ENCODE assay signal across 23 cellular contexts in genomic region chr15:49888727-49889126, GRCh38.
A peak's percentile ranks its signal among the peaks of the same experiment; 100 is the strongest.
DNase-seq lines count a peak whose midpoint lies in the region; ATAC-seq and TF ChIP-seq lines count a peak whose summit lies in the region.
"Had no signal": no experiment of that assay in that cellular context is flagged by ENCODE, and none has a peak within 500 bp of the region (broad histone marks: within the 10 kb centered on the region; RNA-seq: fewer than 3 reads in every experiment).

No MANE protein-coding gene starts in this region.

- H3K9ac ChIP-seq in SK-N-SH, result no peak overlapping the region

- H3K4me2 ChIP-seq in SK-N-SH, result no peak overlapping the region

- H3K4me1 ChIP-seq in SK-N-SH (ENCODE audit: control insufficient read depth in 1 of 2, insufficient read depth in 2 of 2, low read depth in 1 of 2, low read length in 1 of 2) (peaks cover 0 to 15% of the 10 kb centered on the region in 2 experiments; a peak in 2 of 4 replicates), uterus (peaks cover 0 to 11% of the 10 kb centered on the region in 2 donors)

- ATAC-seq in SK-N-SH treated with all-trans-retinoic acid at 6 μM for 48 hours, result no peak
- peak; percentile 47 for ATAC-seq in sciatic nerve
- ATAC-seq in GM18868 (IDR thresholded peaks at IDR 0.05; ENCODE audit: unreplicated experiment), result no peak
- ATAC-seq in GM21360 (IDR thresholded peaks at IDR 0.05; ENCODE audit: unreplicated experiment), result no peak
- ATAC-seq in GM19324 (IDR thresholded peaks at IDR 0.05; ENCODE audit: low FRiP score, unreplicated experiment), result no peak
- ATAC-seq: HCT116 had no signal

- POLR2A ChIA-PET in SK-N-SH (lab: Yijun Ruan, JAX), result interaction anchor here (1.0 kb wide), 1 partner anchor 115 kb away, joined by 3 read pairs; no protein-coding TSS in a partner anchor

- H3K27me3 ChIP-seq in SK-N-SH (ENCODE audit: insufficient read depth) (no peaks in the 10 kb centered on the region), uterus (no peaks in the 10 kb centered on the region)

- H3K79me2 ChIP-seq in SK-N-SH (ENCODE audit: insufficient read depth), result no peaks in the 10 kb centered on the region

- no peak for TF ChIP-seq POLR2A in uterus (IDR thresholded peaks at IDR 0.05)

- H3K27ac ChIP-seq in SK-N-SH (ENCODE audit: low read depth in 2 of 2, low read length in 1 of 2) (peak overlapping the region in 1 of 2 experiments; percentile 83; a peak in 2 of 4 replicates), uterus (peak overlapping the region; percentile 87 to 88)
- H3K27ac ChIP-seq: 22Rv1, HL-60 had no signal

- intact Hi-C loops in sciatic nerve (cut with DNase I) (no loop called here), uterus (cut with DNase I; ENCODE audit: low total_unique reads) (no loop called here)

- H4K20me1 ChIP-seq in SK-N-SH (ENCODE audit: insufficient read depth), result no peaks in the 10 kb centered on the region

- no peaks in the 10 kb centered on the region for H3K9me2 ChIP-seq in SK-N-SH

- H3K36me3 ChIP-seq in SK-N-SH (replicated peaks in 1 of 2; ENCODE audit: control insufficient read depth in 1 of 2, insufficient read depth in 2 of 2, low read length in 1 of 2) (no peaks in the 10 kb centered on the region), uterus (no peaks in the 10 kb centered on the region)

- DNase-seq in SK-N-SH (peak; percentile 18), foreskin fibroblast (peak; percentile 18 to 27), sciatic nerve (ENCODE audit: low spot score) (no peak), uterus (no peak)
- DNase-seq: DMS153, DND-41, NCI-H1048, NCI-H1417 treated with DMSO at 0.1 percent for 48 hours, NCI-H1694 treated with DMSO at 0.1 percent for 48 hours, NCI-H2081 treated with DMSO at 0.1 percent for 48 hours, NCI-H2171, NCI-H226, NCI-H510A, NCI-H69, RPMI8226, SHP77 had no signal

- H3F3A ChIP-seq in SK-N-SH (replicated peaks; ENCODE audit: insufficient read depth), result no peaks in the 10 kb centered on the region

- H3K9me3 ChIP-seq in SK-N-SH, result no peaks in the 10 kb centered on the region
- H3K9me3 ChIP-seq in uterus, result no peaks in the 10 kb centered on the region

- H2AFZ ChIP-seq in SK-N-SH (ENCODE audit: low read depth), result no peak overlapping the region

- peak in 1 of 2 experiments; percentile 9; a peak in 1 of 4 replicates for TF ChIP-seq EP300 in SK-N-SH (IDR thresholded peaks at IDR 0.05; ENCODE audit: borderline replicate concordance in 1 of 2, low read depth in 1 of 2, low read length in 1 of 2)

- TF ChIP-seq CTCF in SK-N-SH (IDR thresholded peaks at IDR 0.05) (no peak), foreskin fibroblast (IDR thresholded peaks at IDR 0.05; ENCODE audit: low read depth, low read length) (no peak), uterus (IDR thresholded peaks at IDR 0.05) (no peak)

- peak; percentile 4; the same call in 1 of the 2 replicates for TF ChIP-seq RAD21 in SK-N-SH (IDR thresholded peaks at IDR 0.05; ENCODE audit: low read length)

- H3K4me3 ChIP-seq in SK-N-SH (ENCODE audit: low read depth in 2 of 2, low read length in 1 of 2) (no peak overlapping the region), foreskin fibroblast (ENCODE audit: low read depth in 1 of 2, low read length in 2 of 2) (no peak overlapping the region), uterus (no peak overlapping the region)

- CTCF ChIA-PET in SK-N-SH (lab: Yijun Ruan, JAX), result interaction anchor here (0.9 to 3.2 kb wide), 6 partner anchors 13 to 1027 kb away, joined by 3 to 24 read pairs (median 4); partner anchors contain the start of genes DTWD1 and FAM227B

- 52% methylated on average over 3 of the region's 3 CpGs for WGBS in SK-N-SH (ENCODE audit: low lambda C conversion rate)

TF ChIP-seq in SK-N-SH, 30 proteins besides CTCF, POLR2A, EP300 and RAD21 (continues in another document):
- TF ChIP-seq TEAD4 (IDR thresholded peaks at IDR 0.05; ENCODE audit: borderline replicate concordance, insufficient read depth) (no peak), ZBTB33 (IDR thresholded peaks at IDR 0.05; ENCODE audit: borderline replicate concordance, low read depth) (no peak), FOXJ3 (CRISPR knock-in tag; IDR thresholded peaks at IDR 0.05) (no peak), YY1 (IDR thresholded peaks at IDR 0.05; ENCODE audit: low read depth) (no peak), RCOR1 (IDR thresholded peaks at IDR 0.05; ENCODE audit: low read length) (no peak; the same call in 1 of the 2 replicates), MXI1 (IDR thresholded peaks at IDR 0.05; ENCODE audit: low read depth, low read length) (no peak)

TF ChIP-seq in SK-N-SH treated with all-trans-retinoic acid at 6 μM for 48 hours, 23 proteins besides CTCF, POLR2A, EP300 and RAD21:
- TF ChIP-seq ZC3H10 (CRISPR knock-in tag; IDR thresholded peaks at IDR 0.05) (no peak), ZNF8 (CRISPR knock-in tag; IDR thresholded peaks at IDR 0.05) (no peak), ISL1 (CRISPR knock-in tag; IDR thresholded peaks at IDR 0.05) (no peak)

Comparison
In these comparisons a context has a peak if more than half of its experiments do, and no peak if none do; other contexts are left out.
1. DNase-seq: peak in SK-N-SH (single experiment) and foreskin fibroblast (2 of 2); none in sciatic nerve (single experiment) and uterus (0 of 2).